29 cellular contexts compared by ENCODE assay signal in the genomic region with DNA sequence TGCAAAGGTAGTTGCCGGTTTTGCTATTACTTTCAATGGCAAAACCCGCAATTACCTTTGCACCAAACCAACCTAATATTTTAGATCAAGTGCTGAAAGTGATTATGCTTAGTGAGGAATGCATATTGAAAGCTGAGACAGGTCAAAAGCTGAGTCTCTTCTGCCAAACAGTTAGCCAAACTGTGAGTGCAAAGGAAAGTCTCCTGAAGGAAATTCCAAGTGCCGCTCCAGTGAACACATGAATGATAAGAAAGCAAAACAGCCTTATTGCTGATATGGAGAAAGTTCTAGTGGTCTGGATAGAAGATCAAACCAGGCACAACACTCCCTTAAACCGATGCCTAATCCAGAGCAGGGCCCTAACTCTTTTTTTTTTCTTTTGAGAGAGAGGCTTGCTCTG.
"Had no signal": no experiment of that assay in that cellular context is flagged by ENCODE, and none has a peak within 500 bp of the region (broad histone marks: within the 10 kb centered on the region; RNA-seq: fewer than 3 reads in every experiment).

No MANE protein-coding gene starts in this region.

- H3K27ac ChIP-seq: adrenal gland, brain microvascular endothelial cell, SJCRH30, SK-N-MC had no signal

- H3K27ac Mint-ChIP-seq: activated CD4-positive, alpha-beta T cell treated with anti-CD3 and anti-CD28 coated beads, Interleukin-2, amount 10 ng/mL, durations not matched to agents 24 days and 14 days; activated CD8-positive, alpha-beta T cell treated with anti-CD3 and anti-CD28 coated beads for 36 hours; activated naive CD4-positive, alpha-beta T cell treated with anti-CD3 and anti-CD28 coated beads, Interleukin-2, amount 50 U/mL, for 72 hours; activated T-cell treated with anti-CD3 and anti-CD28 coated beads, Interleukin-2, amount 50 U/mL, for 24 hours; activated T-helper 2 cell treated with anti-CD3 and anti-CD28 coated beads, Interferon-gamma antibody, Interleukin-2, Interleukin-4, amounts not matched to agents 10 μg/mL and 5 μg/mL and 100 μg/mL, durations not matched to agents 14 hours and 24 hours and 36 hours; T-helper 1 cell treated with Interleukin-12 subunit alpha and Interleukin-12 subunit beta and Interleukin-4 antibody, amounts not matched to agents 30 μg/mL and 1 μg/mL, for 36 hours; T-helper 2 cell treated with Interferon-gamma antibody and Interleukin-4, amounts not matched to agents 5 μg/mL and 100 μg/mL, for 36 hours had no signal

- H3K36me3 ChIP-seq: adrenal gland, brain microvascular endothelial cell, MG63, SJCRH30 had no signal

- DNase-seq: activated CD4-positive, alpha-beta T cell treated with anti-CD3 and anti-CD28 coated beads, Interleukin-2, amount 10 ng/mL, durations not matched to agents 24 days and 14 days; activated CD4-positive, alpha-beta T cell treated with anti-CD3 and anti-CD28 coated beads, Interleukin-2, amount 50 U/mL, for 4 hours; activated CD8-positive, alpha-beta T cell treated with anti-CD3 and anti-CD28 coated beads for 36 hours; activated gamma-delta T cell; activated naive CD4-positive, alpha-beta T cell treated with Interleukin-2 at 50 U/mL for 16 hours; activated T-cell treated with anti-CD3 and anti-CD28 coated beads, Interleukin-2, amount 50 U/mL, for 24 hours; adrenal gland; brain microvascular endothelial cell; central memory CD4-positive, alpha-beta T cell; Kasumi-1; KG1; MG63; NCI-H1048; NCI-H1105 treated with DMSO at 0.1 percent for 48 hours; NCI-H1436; NCI-H1694; NCI-H1930; NCI-H2081 treated with DMSO at 0.1 percent for 48 hours; NCI-H345; NCI-H524 treated with DMSO at 0.1 percent for 48 hours; PC-3; Right ventricle myocardium superior; SJCRH30 had no signal

- ATAC-seq: activated CD8-positive, alpha-beta T cell treated with anti-CD3 and anti-CD28 coated beads for 36 hours; activated naive CD4-positive, alpha-beta T cell treated with anti-CD3 and anti-CD28 coated beads, Interleukin-2, amount 50 U/mL, for 72 hours; PC-3 had no signal

- H3K4me3 Mint-ChIP-seq: activated CD4-positive, alpha-beta T cell treated with anti-CD3 and anti-CD28 coated beads, Interleukin-2, amount 10 ng/mL, durations not matched to agents 24 days and 14 days; activated CD8-positive, alpha-beta T cell treated with anti-CD3 and anti-CD28 coated beads for 36 hours; activated T-cell treated with anti-CD3 and anti-CD28 coated beads, Interleukin-2, amount 50 U/mL, for 24 hours; T-helper 1 cell treated with Interleukin-12 subunit alpha and Interleukin-12 subunit beta and Interleukin-4 antibody, amounts not matched to agents 30 μg/mL and 1 μg/mL, for 36 hours; T-helper 2 cell treated with Interferon-gamma antibody and Interleukin-4, amounts not matched to agents 5 μg/mL and 100 μg/mL, for 36 hours had no signal

- H3K9me3 ChIP-seq: adrenal gland had no signal

- H3K4me3 ChIP-seq: adrenal gland, MG63, SJCRH30, SK-N-MC had no signal

- FAIRE-seq: TTC549 had no signal

- H3K27me3 ChIP-seq: adrenal gland, brain microvascular endothelial cell, MG63, SJCRH30 had no signal

- H3K9me3 Mint-ChIP-seq: activated CD8-positive, alpha-beta T cell treated with anti-CD3 and anti-CD28 coated beads for 36 hours; activated naive CD4-positive, alpha-beta T cell treated with anti-CD3 and anti-CD28 coated beads, Interleukin-2, amount 50 U/mL, for 72 hours; activated T-cell treated with anti-CD3 and anti-CD28 coated beads, Interleukin-2, amount 50 U/mL, for 24 hours; activated T-helper 2 cell treated with anti-CD3 and anti-CD28 coated beads, Interferon-gamma antibody, Interleukin-2, Interleukin-4, amounts not matched to agents 10 μg/mL and 5 μg/mL and 100 μg/mL, durations not matched to agents 14 hours and 24 hours and 36 hours; T-helper 1 cell treated with Interleukin-12 subunit alpha and Interleukin-12 subunit beta and Interleukin-4 antibody, amounts not matched to agents 30 μg/mL and 1 μg/mL, for 36 hours; T-helper 2 cell treated with Interferon-gamma antibody and Interleukin-4, amounts not matched to agents 5 μg/mL and 100 μg/mL, for 36 hours had no signal

- H3K36me3 Mint-ChIP-seq: activated naive CD4-positive, alpha-beta T cell treated with anti-CD3 and anti-CD28 coated beads, Interleukin-2, amount 50 U/mL, for 72 hours had no signal

- H3K27me3 Mint-ChIP-seq: activated T-cell treated with anti-CD3 and anti-CD28 coated beads, Interleukin-2, amount 50 U/mL, for 24 hours had no signal
